Comparison of ENCODE assay signal across 22 cellular contexts in the genomic region with DNA sequence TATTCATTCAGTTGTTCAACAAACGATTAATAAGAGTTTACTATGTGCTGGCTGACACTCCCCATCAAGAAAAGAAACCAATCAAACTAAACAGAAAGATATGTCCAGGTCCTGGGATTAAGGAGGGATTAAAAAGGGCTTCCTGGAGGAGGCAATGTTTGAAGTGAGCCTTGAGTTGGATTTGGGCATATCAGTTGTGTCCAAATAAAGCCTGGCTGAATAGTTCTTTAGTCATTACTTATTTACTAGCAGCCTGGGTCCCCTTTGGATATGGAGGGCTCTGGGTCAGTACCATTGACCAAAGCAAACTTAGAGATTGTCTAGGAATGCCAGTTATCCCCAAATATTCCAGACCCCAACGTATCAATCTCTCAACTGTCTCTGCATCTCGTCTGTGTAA.
"Had no signal": no experiment of that assay in that cellular context is flagged by ENCODE, and none has a peak within 500 bp of the region (broad histone marks: within the 10 kb centered on the region; RNA-seq: fewer than 3 reads in every experiment).

No MANE protein-coding gene starts in this region.

- H3K9me3 Mint-ChIP-seq: activated naive CD4-positive, alpha-beta T cell treated with anti-CD3 and anti-CD28 coated beads, Interleukin-2, amount 10 ng/mL, durations not matched to agents 7 days and 5 days; natural killer cell; T-cell; type B pancreatic cell had no signal

- H3K9me3 ChIP-seq: body of pancreas, esophagus squamous epithelium, gastrocnemius medialis, neutrophil, right atrium auricular region had no signal

- H3K27ac ChIP-seq: body of pancreas, gastrocnemius medialis, neutrophil, right atrium auricular region had no signal

- H3K27ac Mint-ChIP-seq: activated naive CD4-positive, alpha-beta T cell treated with anti-CD3 and anti-CD28 coated beads, Interleukin-2, amount 10 ng/mL, durations not matched to agents 7 days and 5 days; natural killer cell; T-cell; type B pancreatic cell had no signal

- H3K4me3 ChIP-seq: body of pancreas, esophagus squamous epithelium, gastrocnemius medialis, heart right ventricle, right atrium auricular region had no signal

- H3K4me3 Mint-ChIP-seq: activated naive CD4-positive, alpha-beta T cell treated with anti-CD3 and anti-CD28 coated beads, Interleukin-2, amount 10 ng/mL, durations not matched to agents 7 days and 5 days; natural killer cell; T-cell; type B pancreatic cell had no signal

- H3K4me1 ChIP-seq: body of pancreas had no signal

- DNase-seq: activated CD4-positive, alpha-beta T cell treated with anti-CD3 and anti-CD28 coated beads, Interleukin-2, amount 50 U/mL, for 4 hours; activated CD4-positive, CD25-positive, alpha-beta regulatory T cell treated with anti-CD3 and anti-CD28 coated beads, Interleukin-2, amount 50 U/mL, for 72 hours; activated naive CD4-positive, alpha-beta T cell treated with anti-CD3 and anti-CD28 coated beads, Interleukin-2, amount 10 ng/mL, durations not matched to agents 7 days and 5 days; activated T-cell treated with anti-CD3 and anti-CD28 coated beads for 4 hours; body of pancreas; central memory CD4-positive, alpha-beta T cell; cortex of kidney; effector CD4-positive, alpha-beta T cell; esophagus squamous epithelium; gastrocnemius medialis; heart right ventricle; mammary epithelial cell; natural killer cell; small intestine; stimulated activated CD4-positive, alpha-beta T cell treated with anti-CD3 and anti-CD28 coated beads, Interleukin-4, amount 100 ng/mL, for 4 hours; stimulated activated CD8-positive, alpha-beta memory T cell treated with anti-CD3 and anti-CD28 coated beads, Interleukin-4, amount 100 ng/mL, for 48 hours; stimulated activated naive CD8-positive, alpha-beta T cell treated with anti-CD3 and anti-CD28 coated beads, Interleukin-15, Interleukin-2, amounts not matched to agents 100 U/mL and 50 U/mL, for 24 hours; T-cell; T-helper 9 cell had no signal

- H3K27me3 ChIP-seq: body of pancreas, esophagus squamous epithelium, gastrocnemius medialis, heart right ventricle, neutrophil, right atrium auricular region had no signal

- H3K36me3 Mint-ChIP-seq: activated naive CD4-positive, alpha-beta T cell treated with anti-CD3 and anti-CD28 coated beads, Interleukin-2, amount 10 ng/mL, durations not matched to agents 7 days and 5 days; natural killer cell; T-cell; type B pancreatic cell had no signal

- H3K36me3 ChIP-seq: esophagus squamous epithelium, gastrocnemius medialis, heart right ventricle, neutrophil, right atrium auricular region had no signal

- H3K4me1 Mint-ChIP-seq: activated naive CD4-positive, alpha-beta T cell treated with anti-CD3 and anti-CD28 coated beads, Interleukin-2, amount 10 ng/mL, durations not matched to agents 7 days and 5 days; natural killer cell; T-cell had no signal

- ATAC-seq: body of pancreas; gastrocnemius medialis; heart right ventricle; natural killer cell; stimulated activated naive CD8-positive, alpha-beta T cell treated with anti-CD3 and anti-CD28 coated beads, Interleukin-15, Interleukin-2, amounts not matched to agents 100 U/mL and 50 U/mL, for 24 hours; T-cell had no signal
